In the genomic region with DNA sequence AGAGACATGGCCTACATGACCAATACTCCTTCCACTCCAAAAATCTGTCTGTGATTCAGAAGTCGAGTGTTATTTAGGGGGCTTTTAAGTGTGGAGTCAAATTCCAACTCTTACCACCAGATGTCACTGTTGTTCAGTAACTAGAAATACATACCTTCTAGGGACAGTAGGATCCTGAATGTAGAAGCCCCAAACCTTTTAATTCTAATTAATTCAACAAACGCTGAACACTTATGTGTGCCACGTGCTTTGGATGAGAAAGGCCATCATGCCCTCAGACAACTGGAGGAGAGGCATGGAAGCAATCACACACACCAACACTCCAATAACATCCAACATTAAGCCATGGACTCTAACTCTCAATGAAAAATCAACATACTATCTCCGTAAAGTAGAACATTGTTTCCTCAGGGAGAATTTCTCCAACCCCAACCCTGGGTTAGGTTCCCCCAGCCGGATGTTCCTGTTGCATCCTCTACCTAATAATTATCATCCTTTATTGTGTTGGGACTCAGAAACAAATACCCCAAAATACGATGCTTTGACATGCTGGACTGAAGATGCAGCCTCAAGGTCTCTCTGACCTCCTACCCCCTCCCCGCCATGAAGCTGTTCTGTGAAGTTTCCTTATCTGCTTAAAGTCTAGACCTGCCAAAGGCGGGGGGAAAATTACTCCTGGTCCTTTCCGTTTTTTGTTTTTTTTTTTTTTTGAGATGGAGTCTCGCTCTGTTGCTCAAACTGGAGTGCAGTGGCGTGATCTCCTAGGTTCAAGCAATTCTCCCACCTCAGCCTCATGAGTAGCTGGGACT, we compare ENCODE assay signal across 8 cellular contexts. TPM values are rescaled to one million over a fixed set of nuclear protein-coding genes. Genes with fewer than 3 reads are reported as not detected.
DNase-seq lines count a peak whose midpoint lies in the region; TF ChIP-seq lines count a peak whose summit lies in the region.

No MANE protein-coding gene starts in this region.

- H3K4me3 ChIP-seq in breast epithelium = no peak overlapping the region

- no peak for TF ChIP-seq POLR2A in breast epithelium (IDR thresholded peaks at IDR 0.05)

- H3K4me1 ChIP-seq in breast epithelium = no peaks in the 10 kb centered on the region

- DNase-seq in AG20443 (ENCODE audit: low spot score) = peak; percentile 71
- peak; percentile 56 for DNase-seq in GM10266 (ENCODE audit: extremely low spot score)
- peak; percentile 43 for DNase-seq in HS-27A (ENCODE audit: low read depth)
- DNase-seq in NOMO-1 treated with dmso at 0.1 percent for 144 hours (lab: John Stamatoyannopoulos, UW; ENCODE audit: unreplicated experiment) = peak; percentile 35
- no peak for DNase-seq in breast epithelium (ENCODE audit: low spot score in 2 of 2)
- peak; percentile 44 for DNase-seq in kidney glomerular epithelial cell (lab: John Stamatoyannopoulos, UW)
- peak; percentile 71 for DNase-seq in stromal cell of bone marrow (ENCODE audit: low read depth)
- no peak for DNase-seq in KG1 (lab: John Stamatoyannopoulos, UW)

- no peaks in the 10 kb centered on the region for H3K9me3 ChIP-seq in breast epithelium

- TF ChIP-seq CTCF in GM10266 (IDR thresholded peaks at IDR 0.05; ENCODE audit: control insufficient read depth, insufficient read depth, low read depth, missing control alignments) (peak; percentile 53), breast epithelium (IDR thresholded peaks at IDR 0.05) (peak; percentile 78 to 88 (median 87))

- intact Hi-C loops in breast epithelium (cut with DNase I; ENCODE audit: low total_unique reads) = loop anchor here (10.0 kb wide), 1 partner anchor 54 kb away; no protein-coding TSS in a partner anchor

- H3K36me3 ChIP-seq in breast epithelium = peaks cover 7% of the 10 kb centered on the region

- peak overlapping the region; percentile 43 to 64 for H3K27ac ChIP-seq in breast epithelium

- H3K27me3 ChIP-seq in breast epithelium = no peaks in the 10 kb centered on the region

RNA-seq across cellular contexts. Expression of gene CCDC13, which starts 8.0 kb away (rescaled TPM):
- total RNA-seq in breast epithelium = 1 to 10 TPM; 2.3 to 2.9 (median 2.9) TPM

RNA-seq across cellular contexts. Expression of gene HIGD1A, which starts 23.2 kb away (rescaled TPM):
- 100 to 1,000 TPM; 131 to 185 (median 148) TPM for total RNA-seq in breast epithelium

RNA-seq across cellular contexts. Expression of gene ACKR2, which starts 28.1 kb away (rescaled TPM):
- total RNA-seq in breast epithelium = 10 to 100 TPM in 1 of 3 donors, 1 to 10 TPM in 2; 1.8 to 15.8 (median 6.9) TPM

Comparison
In these comparisons a context has a peak if more than half of its experiments do, and no peak if none do; other contexts are left out.
1. DNase-seq: peak in AG20443 (single experiment), GM10266 (single experiment), HS-27A (single experiment), NOMO-1 treated with dmso at 0.1 percent for 144 hours (single experiment), kidney glomerular epithelial cell (single experiment) and stromal cell of bone marrow (single experiment); none in breast epithelium (0 of 2) and KG1 (single experiment).